2 cellular contexts compared by ENCODE assay signal in the genomic region with DNA sequence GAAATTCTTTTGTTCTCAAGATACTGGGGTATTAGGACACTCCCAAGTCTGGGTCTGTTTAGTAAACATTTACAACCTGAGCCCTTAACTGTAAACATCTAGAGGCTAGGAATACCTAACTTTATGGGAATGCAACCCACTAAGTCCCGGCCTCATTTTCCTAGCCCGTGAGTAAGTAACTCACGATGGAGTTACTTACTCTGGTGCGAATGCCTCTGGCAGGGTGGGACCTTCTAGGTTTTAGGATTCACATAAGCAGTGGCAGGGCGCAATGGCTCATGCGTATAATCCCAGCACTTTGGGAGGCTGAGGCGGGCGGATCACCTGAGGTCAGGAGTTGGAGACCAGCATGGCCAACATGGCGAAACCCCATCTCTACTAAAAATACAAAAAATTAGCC. TPM values are rescaled to one million over a fixed set of nuclear protein-coding genes. Genes with fewer than 3 reads are reported as not detected.
"Had no signal": no experiment of that assay in that cellular context is flagged by ENCODE, and none has a peak within 500 bp of the region (broad histone marks: within the 10 kb centered on the region; RNA-seq: fewer than 3 reads in every experiment).

No MANE protein-coding gene starts in this region.

RNA-seq across cellular contexts. Expression of a gene that starts 50.8 kb away (rescaled TPM):
- total RNA-seq: activated T-helper 17 cell treated with anti-CD3 and anti-CD28 coated beads, Interleukin-2, amount 50 U/mL, for 72 hours; ascending aorta had no signal
